1 cellular context compared by ENCODE assay signal in the genomic region with DNA sequence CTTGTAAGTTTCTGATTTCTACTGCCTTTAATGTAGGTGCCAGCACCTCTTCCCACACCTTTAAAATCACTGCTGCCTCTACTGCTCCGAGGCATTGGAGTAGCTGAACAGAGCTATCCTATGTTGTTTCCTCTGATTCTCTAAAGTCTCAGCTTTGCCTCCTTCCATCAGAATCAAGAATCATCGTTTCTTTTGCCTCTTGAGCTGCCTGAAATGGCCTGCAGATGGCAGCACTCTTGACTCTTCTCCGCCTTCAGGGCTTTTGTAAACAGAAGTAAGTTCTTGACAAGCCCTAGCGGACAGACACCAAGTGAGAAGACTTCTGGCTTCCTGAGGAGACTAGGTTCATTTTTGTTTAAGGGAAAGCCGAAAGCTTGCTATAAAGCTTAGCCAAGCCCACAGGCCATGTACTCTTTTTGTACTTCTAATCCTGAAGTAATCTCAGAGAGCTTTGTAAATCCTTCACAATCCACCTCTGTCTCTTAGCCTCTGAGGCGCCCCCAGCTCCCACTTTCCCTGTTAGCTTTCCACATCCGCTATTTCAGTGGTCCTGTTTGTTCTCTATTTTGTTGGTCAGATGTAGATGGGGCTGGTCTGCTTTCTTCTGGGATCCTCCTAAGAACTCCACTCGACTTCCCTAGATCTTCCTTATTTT.
TF ChIP-seq lines count a peak whose summit lies in the region.

No MANE protein-coding gene starts in this region.

TF ChIP-seq in HepG2, 621 proteins besides CTCF, POLR2A, EP300 and RAD21 (continued from another document and continues in another):
- TF ChIP-seq, protein P1, sequence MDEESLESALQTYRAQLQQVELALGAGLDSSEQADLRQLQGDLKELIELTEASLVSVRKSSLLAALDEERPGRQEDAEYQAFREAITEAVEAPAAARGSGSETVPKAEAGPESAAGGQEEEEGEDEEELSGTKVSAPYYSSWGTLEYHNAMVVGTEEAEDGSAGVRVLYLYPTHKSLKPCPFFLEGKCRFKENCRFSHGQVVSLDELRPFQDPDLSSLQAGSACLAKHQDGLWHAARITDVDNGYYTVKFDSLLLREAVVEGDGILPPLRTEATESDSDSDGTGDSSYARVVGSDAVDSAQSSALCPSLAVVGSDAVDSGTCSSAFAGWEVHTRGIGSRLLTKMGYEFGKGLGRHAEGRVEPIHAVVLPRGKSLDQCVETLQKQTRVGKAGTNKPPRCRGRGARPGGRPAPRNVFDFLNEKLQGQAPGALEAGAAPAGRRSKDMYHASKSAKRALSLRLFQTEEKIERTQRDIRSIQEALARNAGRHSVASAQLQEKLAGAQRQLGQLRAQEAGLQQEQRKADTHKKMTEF (CRISPR knock-in tag; IDR thresholded peaks at IDR 0.05), result no peak
- TF ChIP-seq ZC3H4 (CRISPR knock-in tag; IDR thresholded peaks at IDR 0.05; ENCODE audit: borderline replicate concordance) (no peak), ZNF772 (CRISPR knock-in tag; IDR thresholded peaks at IDR 0.05) (no peak), ISL2 (CRISPR knock-in tag; IDR thresholded peaks at IDR 0.05) (no peak), ZNF563 (CRISPR knock-in tag; IDR thresholded peaks at IDR 0.05) (no peak), BRD4 (CRISPR knock-in tag; IDR thresholded peaks at IDR 0.05) (no peak), ZNF577 (CRISPR knock-in tag; IDR thresholded peaks at IDR 0.05; ENCODE audit: borderline replicate concordance, low read depth) (no peak), ZFP91 (CRISPR knock-in tag; IDR thresholded peaks at IDR 0.05; ENCODE audit: borderline replicate concordance) (no peak), BHLHE40 (IDR thresholded peaks at IDR 0.05; ENCODE audit: low read length) (no peak), NFYB (CRISPR knock-in tag; IDR thresholded peaks at IDR 0.05) (no peak), AHR (CRISPR knock-in tag; IDR thresholded peaks at IDR 0.05) (no peak), ZNF615 (CRISPR knock-in tag; IDR thresholded peaks at IDR 0.05; ENCODE audit: borderline replicate concordance) (no peak), SMAD3 (CRISPR knock-in tag; IDR thresholded peaks at IDR 0.05) (no peak), PLRG1 (conservative IDR thresholded peaks at IDR 0.05) (no peak), ZNF224 (CRISPR knock-in tag; IDR thresholded peaks at IDR 0.05) (no peak), PPARG (CRISPR knock-in tag; conservative IDR thresholded peaks at IDR 0.05) (no peak), TFDP1 (CRISPR knock-in tag; IDR thresholded peaks at IDR 0.05; ENCODE audit: borderline replicate concordance) (no peak), ZSCAN20 (CRISPR knock-in tag; IDR thresholded peaks at IDR 0.05; ENCODE audit: borderline replicate concordance) (no peak), ARID3A (IDR thresholded peaks at IDR 0.05; ENCODE audit: low read depth, low read length) (no peak), KLF11 (CRISPR knock-in tag; IDR thresholded peaks at IDR 0.05) (no peak), RARA (CRISPR knock-in tag; IDR thresholded peaks at IDR 0.05) (no peak), STAG1 (CRISPR knock-in tag; IDR thresholded peaks at IDR 0.05) (peak; percentile 54), HOXA9 (CRISPR knock-in tag; IDR thresholded peaks at IDR 0.05; ENCODE audit: borderline replicate concordance) (no peak), ZNF367 (CRISPR knock-in tag; IDR thresholded peaks at IDR 0.05; ENCODE audit: borderline replicate concordance) (no peak), ZNF557 (CRISPR knock-in tag; IDR thresholded peaks at IDR 0.05) (no peak), ZNF274 (CRISPR knock-in tag; IDR thresholded peaks at IDR 0.05) (no peak), NCOA5 (CRISPR knock-in tag; IDR thresholded peaks at IDR 0.05) (no peak), TARDBP (CRISPR knock-in tag; IDR thresholded peaks at IDR 0.05) (0 out of 2 replicates have a peak, but pooled peaks have one; percentile 37), ZNF138 (CRISPR knock-in tag; IDR thresholded peaks at IDR 0.05; ENCODE audit: low read depth) (no peak), ZNF160 (CRISPR knock-in tag; IDR thresholded peaks at IDR 0.05) (no peak), ASH2L (IDR thresholded peaks at IDR 0.05; ENCODE audit: insufficient read length, low read depth, low read length) (no peak), HOXA3 (CRISPR knock-in tag; IDR thresholded peaks at IDR 0.05) (0 out of 2 replicates have a peak, but pooled peaks have one; percentile 10), POGK (CRISPR knock-in tag; conservative IDR thresholded peaks at IDR 0.05) (no peak), ZNF460 (CRISPR knock-in tag; IDR thresholded peaks at IDR 0.05; ENCODE audit: borderline replicate concordance) (no peak), KAT8 (CRISPR knock-in tag; IDR thresholded peaks at IDR 0.05) (0 out of 2 replicates have a peak, but pooled peaks have one; percentile 36), RCOR2 (CRISPR knock-in tag; IDR thresholded peaks at IDR 0.05) (no peak), ZSCAN22 (CRISPR knock-in tag; IDR thresholded peaks at IDR 0.05) (no peak), CREM (IDR thresholded peaks at IDR 0.05) (no peak), CREM (CRISPR knock-in tag; IDR thresholded peaks at IDR 0.05) (no peak), XRCC5 (optimal IDR thresholded peaks at IDR 0.05; ENCODE audit: low read length) (peak; percentile 95), ZKSCAN5 (CRISPR knock-in tag; IDR thresholded peaks at IDR 0.05) (no peak), HCFC1 (IDR thresholded peaks at IDR 0.05; ENCODE audit: low read depth, low read length) (no peak), TGIF2 (CRISPR knock-in tag; IDR thresholded peaks at IDR 0.05) (no peak), ZNF296 (CRISPR knock-in tag; conservative IDR thresholded peaks at IDR 0.05) (no peak)
- TF ChIP-seq, protein P2, sequence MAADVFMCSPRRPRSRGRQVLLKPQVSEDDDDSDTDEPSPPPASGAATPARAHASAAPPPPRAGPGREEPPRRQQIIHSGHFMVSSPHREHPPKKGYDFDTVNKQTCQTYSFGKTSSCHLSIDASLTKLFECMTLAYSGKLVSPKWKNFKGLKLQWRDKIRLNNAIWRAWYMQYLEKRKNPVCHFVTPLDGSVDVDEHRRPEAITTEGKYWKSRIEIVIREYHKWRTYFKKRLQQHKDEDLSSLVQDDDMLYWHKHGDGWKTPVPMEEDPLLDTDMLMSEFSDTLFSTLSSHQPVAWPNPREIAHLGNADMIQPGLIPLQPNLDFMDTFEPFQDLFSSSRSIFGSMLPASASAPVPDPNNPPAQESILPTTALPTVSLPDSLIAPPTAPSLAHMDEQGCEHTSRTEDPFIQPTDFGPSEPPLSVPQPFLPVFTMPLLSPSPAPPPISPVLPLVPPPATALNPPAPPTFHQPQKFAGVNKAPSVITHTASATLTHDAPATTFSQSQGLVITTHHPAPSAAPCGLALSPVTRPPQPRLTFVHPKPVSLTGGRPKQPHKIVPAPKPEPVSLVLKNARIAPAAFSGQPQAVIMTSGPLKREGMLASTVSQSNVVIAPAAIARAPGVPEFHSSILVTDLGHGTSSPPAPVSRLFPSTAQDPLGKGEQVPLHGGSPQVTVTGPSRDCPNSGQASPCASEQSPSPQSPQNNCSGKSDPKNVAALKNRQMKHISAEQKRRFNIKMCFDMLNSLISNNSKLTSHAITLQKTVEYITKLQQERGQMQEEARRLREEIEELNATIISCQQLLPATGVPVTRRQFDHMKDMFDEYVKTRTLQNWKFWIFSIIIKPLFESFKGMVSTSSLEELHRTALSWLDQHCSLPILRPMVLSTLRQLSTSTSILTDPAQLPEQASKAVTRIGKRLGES (CRISPR knock-in tag; IDR thresholded peaks at IDR 0.05; ENCODE audit: borderline replicate concordance), result no peak
- TF ChIP-seq, protein P3, sequence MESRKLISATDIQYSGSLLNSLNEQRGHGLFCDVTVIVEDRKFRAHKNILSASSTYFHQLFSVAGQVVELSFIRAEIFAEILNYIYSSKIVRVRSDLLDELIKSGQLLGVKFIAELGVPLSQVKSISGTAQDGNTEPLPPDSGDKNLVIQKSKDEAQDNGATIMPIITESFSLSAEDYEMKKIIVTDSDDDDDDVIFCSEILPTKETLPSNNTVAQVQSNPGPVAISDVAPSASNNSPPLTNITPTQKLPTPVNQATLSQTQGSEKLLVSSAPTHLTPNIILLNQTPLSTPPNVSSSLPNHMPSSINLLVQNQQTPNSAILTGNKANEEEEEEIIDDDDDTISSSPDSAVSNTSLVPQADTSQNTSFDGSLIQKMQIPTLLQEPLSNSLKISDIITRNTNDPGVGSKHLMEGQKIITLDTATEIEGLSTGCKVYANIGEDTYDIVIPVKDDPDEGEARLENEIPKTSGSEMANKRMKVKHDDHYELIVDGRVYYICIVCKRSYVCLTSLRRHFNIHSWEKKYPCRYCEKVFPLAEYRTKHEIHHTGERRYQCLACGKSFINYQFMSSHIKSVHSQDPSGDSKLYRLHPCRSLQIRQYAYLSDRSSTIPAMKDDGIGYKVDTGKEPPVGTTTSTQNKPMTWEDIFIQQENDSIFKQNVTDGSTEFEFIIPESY (CRISPR knock-in tag; IDR thresholded peaks at IDR 0.05), result peak; percentile 80
- TF ChIP-seq, protein P4, sequence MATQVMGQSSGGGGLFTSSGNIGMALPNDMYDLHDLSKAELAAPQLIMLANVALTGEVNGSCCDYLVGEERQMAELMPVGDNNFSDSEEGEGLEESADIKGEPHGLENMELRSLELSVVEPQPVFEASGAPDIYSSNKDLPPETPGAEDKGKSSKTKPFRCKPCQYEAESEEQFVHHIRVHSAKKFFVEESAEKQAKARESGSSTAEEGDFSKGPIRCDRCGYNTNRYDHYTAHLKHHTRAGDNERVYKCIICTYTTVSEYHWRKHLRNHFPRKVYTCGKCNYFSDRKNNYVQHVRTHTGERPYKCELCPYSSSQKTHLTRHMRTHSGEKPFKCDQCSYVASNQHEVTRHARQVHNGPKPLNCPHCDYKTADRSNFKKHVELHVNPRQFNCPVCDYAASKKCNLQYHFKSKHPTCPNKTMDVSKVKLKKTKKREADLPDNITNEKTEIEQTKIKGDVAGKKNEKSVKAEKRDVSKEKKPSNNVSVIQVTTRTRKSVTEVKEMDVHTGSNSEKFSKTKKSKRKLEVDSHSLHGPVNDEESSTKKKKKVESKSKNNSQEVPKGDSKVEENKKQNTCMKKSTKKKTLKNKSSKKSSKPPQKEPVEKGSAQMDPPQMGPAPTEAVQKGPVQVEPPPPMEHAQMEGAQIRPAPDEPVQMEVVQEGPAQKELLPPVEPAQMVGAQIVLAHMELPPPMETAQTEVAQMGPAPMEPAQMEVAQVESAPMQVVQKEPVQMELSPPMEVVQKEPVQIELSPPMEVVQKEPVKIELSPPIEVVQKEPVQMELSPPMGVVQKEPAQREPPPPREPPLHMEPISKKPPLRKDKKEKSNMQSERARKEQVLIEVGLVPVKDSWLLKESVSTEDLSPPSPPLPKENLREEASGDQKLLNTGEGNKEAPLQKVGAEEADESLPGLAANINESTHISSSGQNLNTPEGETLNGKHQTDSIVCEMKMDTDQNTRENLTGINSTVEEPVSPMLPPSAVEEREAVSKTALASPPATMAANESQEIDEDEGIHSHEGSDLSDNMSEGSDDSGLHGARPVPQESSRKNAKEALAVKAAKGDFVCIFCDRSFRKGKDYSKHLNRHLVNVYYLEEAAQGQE (IDR thresholded peaks at IDR 0.05; ENCODE audit: borderline replicate concordance in 1 of 2, low read depth in 1 of 2, low read length in 2 of 2), result no peak
- TF ChIP-seq, protein P5, sequence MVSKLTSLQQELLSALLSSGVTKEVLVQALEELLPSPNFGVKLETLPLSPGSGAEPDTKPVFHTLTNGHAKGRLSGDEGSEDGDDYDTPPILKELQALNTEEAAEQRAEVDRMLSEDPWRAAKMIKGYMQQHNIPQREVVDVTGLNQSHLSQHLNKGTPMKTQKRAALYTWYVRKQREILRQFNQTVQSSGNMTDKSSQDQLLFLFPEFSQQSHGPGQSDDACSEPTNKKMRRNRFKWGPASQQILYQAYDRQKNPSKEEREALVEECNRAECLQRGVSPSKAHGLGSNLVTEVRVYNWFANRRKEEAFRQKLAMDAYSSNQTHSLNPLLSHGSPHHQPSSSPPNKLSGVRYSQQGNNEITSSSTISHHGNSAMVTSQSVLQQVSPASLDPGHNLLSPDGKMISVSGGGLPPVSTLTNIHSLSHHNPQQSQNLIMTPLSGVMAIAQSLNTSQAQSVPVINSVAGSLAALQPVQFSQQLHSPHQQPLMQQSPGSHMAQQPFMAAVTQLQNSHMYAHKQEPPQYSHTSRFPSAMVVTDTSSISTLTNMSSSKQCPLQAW (CRISPR knock-in tag; IDR thresholded peaks at IDR 0.05), result no peak
